Comparison of ENCODE assay signal across 1 cellular context in the genomic region with DNA sequence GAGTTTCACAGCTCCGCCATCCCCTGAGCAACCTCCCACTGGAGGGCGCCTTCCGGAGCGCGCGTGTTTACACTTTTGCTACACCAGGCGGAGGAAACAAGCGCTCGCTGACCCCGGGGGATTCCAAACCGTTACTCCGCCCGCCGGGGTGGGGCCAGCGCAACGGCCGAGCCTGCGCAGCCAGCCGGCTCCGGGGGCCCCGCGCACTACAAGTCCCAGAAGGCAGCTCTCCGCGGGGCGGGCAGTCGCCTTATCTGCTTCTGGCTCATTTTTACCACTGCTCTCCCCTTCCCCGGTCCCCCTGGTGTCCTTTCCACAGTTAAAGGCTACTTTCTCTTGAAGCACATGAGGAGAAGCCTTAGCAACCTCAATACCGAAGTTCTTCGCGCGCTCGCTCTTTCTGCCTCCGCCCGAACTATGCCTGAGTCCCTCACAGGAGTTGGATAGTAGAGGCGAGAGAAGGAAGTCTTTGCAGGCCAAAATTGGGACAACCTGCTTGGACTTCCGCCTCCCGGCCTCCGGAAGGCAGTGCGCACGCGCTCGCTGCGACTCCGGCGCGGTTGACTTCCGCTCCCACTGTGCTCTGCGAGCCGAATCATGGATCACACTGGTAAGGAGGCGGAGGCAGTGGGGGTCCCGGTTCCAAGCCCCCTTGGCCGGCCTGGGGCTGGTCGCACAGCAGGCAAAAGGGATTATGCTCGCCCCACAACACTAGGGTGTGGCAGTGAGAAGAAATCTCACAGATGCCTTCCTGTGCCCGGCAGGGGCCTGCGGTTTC.
TF ChIP-seq lines count a peak whose summit lies in the region.

A gene with protein sequence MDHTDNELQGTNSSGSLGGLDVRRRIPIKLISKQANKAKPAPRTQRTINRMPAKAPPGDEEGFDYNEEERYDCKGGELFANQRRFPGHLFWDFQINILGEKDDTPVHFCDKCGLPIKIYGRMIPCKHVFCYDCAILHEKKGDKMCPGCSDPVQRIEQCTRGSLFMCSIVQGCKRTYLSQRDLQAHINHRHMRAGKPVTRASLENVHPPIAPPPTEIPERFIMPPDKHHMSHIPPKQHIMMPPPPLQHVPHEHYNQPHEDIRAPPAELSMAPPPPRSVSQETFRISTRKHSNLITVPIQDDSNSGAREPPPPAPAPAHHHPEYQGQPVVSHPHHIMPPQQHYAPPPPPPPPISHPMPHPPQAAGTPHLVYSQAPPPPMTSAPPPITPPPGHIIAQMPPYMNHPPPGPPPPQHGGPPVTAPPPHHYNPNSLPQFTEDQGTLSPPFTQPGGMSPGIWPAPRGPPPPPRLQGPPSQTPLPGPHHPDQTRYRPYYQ (plus strand): TSS at position 576 of the 778 bp plus-strand sequence. CDS start 22 bp downstream, at position 598.

TF ChIP-seq in HepG2, 621 proteins besides CTCF, POLR2A, EP300 and RAD21 (continued from another document and continues in another):
- TF ChIP-seq, protein P1, sequence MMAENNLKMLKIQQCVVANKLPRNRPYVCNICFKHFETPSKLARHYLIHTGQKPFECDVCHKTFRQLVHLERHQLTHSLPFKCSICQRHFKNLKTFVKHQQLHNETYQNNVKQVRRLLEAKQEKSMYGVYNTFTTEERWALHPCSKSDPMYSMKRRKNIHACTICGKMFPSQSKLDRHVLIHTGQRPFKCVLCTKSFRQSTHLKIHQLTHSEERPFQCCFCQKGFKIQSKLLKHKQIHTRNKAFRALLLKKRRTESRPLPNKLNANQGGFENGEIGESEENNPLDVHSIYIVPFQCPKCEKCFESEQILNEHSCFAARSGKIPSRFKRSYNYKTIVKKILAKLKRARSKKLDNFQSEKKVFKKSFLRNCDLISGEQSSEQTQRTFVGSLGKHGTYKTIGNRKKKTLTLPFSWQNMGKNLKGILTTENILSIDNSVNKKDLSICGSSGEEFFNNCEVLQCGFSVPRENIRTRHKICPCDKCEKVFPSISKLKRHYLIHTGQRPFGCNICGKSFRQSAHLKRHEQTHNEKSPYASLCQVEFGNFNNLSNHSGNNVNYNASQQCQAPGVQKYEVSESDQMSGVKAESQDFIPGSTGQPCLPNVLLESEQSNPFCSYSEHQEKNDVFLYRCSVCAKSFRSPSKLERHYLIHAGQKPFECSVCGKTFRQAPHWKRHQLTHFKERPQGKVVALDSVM (CRISPR knock-in tag; IDR thresholded peaks at IDR 0.05) = no peak
- TF ChIP-seq HES4 (CRISPR knock-in tag; IDR thresholded peaks at IDR 0.05; ENCODE audit: borderline replicate concordance) (no peak), ZNF34 (CRISPR knock-in tag; IDR thresholded peaks at IDR 0.05; ENCODE audit: borderline replicate concordance) (peak; percentile 23; the same call in 1 of the 2 replicates), ATRX (CRISPR knock-in tag; IDR thresholded peaks at IDR 0.05; ENCODE audit: borderline replicate concordance) (no peak), ZBTB20 (CRISPR knock-in tag; IDR thresholded peaks at IDR 0.05; ENCODE audit: borderline replicate concordance, low read depth) (no peak; the same call in 1 of the 2 replicates), ZNF577 (CRISPR knock-in tag; IDR thresholded peaks at IDR 0.05; ENCODE audit: borderline replicate concordance, low read depth) (0 out of 2 replicates have a peak, but pooled peaks have one; percentile 40), THYN1 (CRISPR knock-in tag; IDR thresholded peaks at IDR 0.05; ENCODE audit: borderline replicate concordance, low read depth) (no peak), ZNF382 (CRISPR knock-in tag; IDR thresholded peaks at IDR 0.05; ENCODE audit: borderline replicate concordance) (no peak), ZKSCAN5 (CRISPR knock-in tag; IDR thresholded peaks at IDR 0.05) (no peak), EED (CRISPR knock-in tag; IDR thresholded peaks at IDR 0.05) (no peak), RBM22 (optimal IDR thresholded peaks at IDR 0.05; ENCODE audit: low read length) (no peak), HDAC1 (CRISPR knock-in tag; IDR thresholded peaks at IDR 0.05) (peak; percentile 69), ZNF775 (CRISPR knock-in tag; IDR thresholded peaks at IDR 0.05; ENCODE audit: borderline replicate concordance) (no peak), TBP (CRISPR knock-in tag; IDR thresholded peaks at IDR 0.05) (no peak), ZMYM2 (CRISPR knock-in tag; IDR thresholded peaks at IDR 0.05) (no peak), ZNF225 (CRISPR knock-in tag; IDR thresholded peaks at IDR 0.05) (no peak), NFE2L2 (IDR thresholded peaks at IDR 0.05; ENCODE audit: low read length) (no peak), ZNF570 (CRISPR knock-in tag; IDR thresholded peaks at IDR 0.05; ENCODE audit: borderline replicate concordance) (no peak), ZNF598 (CRISPR knock-in tag; IDR thresholded peaks at IDR 0.05; ENCODE audit: borderline replicate concordance) (no peak), ATAD3A (CRISPR knock-in tag; IDR thresholded peaks at IDR 0.05) (no peak), ZNF253 (CRISPR knock-in tag; IDR thresholded peaks at IDR 0.05; ENCODE audit: borderline replicate concordance) (no peak; the same call in 1 of the 2 replicates), ATM (IDR thresholded peaks at IDR 0.05; ENCODE audit: borderline replicate concordance) (no peak), ZNF816 (CRISPR knock-in tag; IDR thresholded peaks at IDR 0.05; ENCODE audit: borderline replicate concordance) (peak; percentile 75; the same call in 1 of the 2 replicates), CCAR2 (optimal IDR thresholded peaks at IDR 0.05; ENCODE audit: low read depth, low read length) (no peak), ZFAT (CRISPR knock-in tag; conservative IDR thresholded peaks at IDR 0.05) (no peak), MAFK (conservative IDR thresholded peaks at IDR 0.05 in 1 of 2, IDR thresholded peaks at IDR 0.05 in 1 of 2; ENCODE audit: low read length in 2 of 2) (no peak), FOSL2 (CRISPR knock-in tag; IDR thresholded peaks at IDR 0.05) (0 out of 2 replicates have a peak, but pooled peaks have one; percentile 39), ATF7-NPFF (CRISPR knock-in tag; IDR thresholded peaks at IDR 0.05; ENCODE audit: low read depth) (peak; percentile 63; the same call in 1 of the 2 replicates), ZNF12 (CRISPR knock-in tag; IDR thresholded peaks at IDR 0.05) (0 out of 2 replicates have a peak, but pooled peaks have one; percentile 14), TBX3 (IDR thresholded peaks at IDR 0.05; ENCODE audit: borderline replicate concordance) (no peak), PAX8 (CRISPR knock-in tag; IDR thresholded peaks at IDR 0.05; ENCODE audit: borderline replicate concordance) (no peak), KDM3A (CRISPR knock-in tag; IDR thresholded peaks at IDR 0.05; ENCODE audit: low read depth) (peak; percentile 89; the same call in 1 of the 2 replicates), IKZF1 (IDR thresholded peaks at IDR 0.05) (no peak)
- TF ChIP-seq, protein P2, sequence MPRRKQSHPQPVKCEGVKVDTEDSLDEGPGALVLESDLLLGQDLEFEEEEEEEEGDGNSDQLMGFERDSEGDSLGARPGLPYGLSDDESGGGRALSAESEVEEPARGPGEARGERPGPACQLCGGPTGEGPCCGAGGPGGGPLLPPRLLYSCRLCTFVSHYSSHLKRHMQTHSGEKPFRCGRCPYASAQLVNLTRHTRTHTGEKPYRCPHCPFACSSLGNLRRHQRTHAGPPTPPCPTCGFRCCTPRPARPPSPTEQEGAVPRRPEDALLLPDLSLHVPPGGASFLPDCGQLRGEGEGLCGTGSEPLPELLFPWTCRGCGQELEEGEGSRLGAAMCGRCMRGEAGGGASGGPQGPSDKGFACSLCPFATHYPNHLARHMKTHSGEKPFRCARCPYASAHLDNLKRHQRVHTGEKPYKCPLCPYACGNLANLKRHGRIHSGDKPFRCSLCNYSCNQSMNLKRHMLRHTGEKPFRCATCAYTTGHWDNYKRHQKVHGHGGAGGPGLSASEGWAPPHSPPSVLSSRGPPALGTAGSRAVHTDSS (CRISPR knock-in tag; conservative IDR thresholded peaks at IDR 0.05) = no peak; the same call in 1 of the 2 replicates
- TF ChIP-seq, protein P3, sequence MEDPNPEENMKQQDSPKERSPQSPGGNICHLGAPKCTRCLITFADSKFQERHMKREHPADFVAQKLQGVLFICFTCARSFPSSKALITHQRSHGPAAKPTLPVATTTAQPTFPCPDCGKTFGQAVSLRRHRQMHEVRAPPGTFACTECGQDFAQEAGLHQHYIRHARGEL (CRISPR knock-in tag; IDR thresholded peaks at IDR 0.05) = 0 out of 2 replicates have a peak, but pooled peaks have one; percentile 54
- TF ChIP-seq, protein P4, sequence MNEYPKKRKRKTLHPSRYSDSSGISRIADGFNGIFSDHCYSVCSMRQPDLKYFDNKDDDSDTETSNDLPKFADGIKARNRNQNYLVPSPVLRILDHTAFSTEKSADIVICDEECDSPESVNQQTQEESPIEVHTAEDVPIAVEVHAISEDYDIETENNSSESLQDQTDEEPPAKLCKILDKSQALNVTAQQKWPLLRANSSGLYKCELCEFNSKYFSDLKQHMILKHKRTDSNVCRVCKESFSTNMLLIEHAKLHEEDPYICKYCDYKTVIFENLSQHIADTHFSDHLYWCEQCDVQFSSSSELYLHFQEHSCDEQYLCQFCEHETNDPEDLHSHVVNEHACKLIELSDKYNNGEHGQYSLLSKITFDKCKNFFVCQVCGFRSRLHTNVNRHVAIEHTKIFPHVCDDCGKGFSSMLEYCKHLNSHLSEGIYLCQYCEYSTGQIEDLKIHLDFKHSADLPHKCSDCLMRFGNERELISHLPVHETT (CRISPR knock-in tag; conservative IDR thresholded peaks at IDR 0.05) = no peak
- TF ChIP-seq, protein P5, sequence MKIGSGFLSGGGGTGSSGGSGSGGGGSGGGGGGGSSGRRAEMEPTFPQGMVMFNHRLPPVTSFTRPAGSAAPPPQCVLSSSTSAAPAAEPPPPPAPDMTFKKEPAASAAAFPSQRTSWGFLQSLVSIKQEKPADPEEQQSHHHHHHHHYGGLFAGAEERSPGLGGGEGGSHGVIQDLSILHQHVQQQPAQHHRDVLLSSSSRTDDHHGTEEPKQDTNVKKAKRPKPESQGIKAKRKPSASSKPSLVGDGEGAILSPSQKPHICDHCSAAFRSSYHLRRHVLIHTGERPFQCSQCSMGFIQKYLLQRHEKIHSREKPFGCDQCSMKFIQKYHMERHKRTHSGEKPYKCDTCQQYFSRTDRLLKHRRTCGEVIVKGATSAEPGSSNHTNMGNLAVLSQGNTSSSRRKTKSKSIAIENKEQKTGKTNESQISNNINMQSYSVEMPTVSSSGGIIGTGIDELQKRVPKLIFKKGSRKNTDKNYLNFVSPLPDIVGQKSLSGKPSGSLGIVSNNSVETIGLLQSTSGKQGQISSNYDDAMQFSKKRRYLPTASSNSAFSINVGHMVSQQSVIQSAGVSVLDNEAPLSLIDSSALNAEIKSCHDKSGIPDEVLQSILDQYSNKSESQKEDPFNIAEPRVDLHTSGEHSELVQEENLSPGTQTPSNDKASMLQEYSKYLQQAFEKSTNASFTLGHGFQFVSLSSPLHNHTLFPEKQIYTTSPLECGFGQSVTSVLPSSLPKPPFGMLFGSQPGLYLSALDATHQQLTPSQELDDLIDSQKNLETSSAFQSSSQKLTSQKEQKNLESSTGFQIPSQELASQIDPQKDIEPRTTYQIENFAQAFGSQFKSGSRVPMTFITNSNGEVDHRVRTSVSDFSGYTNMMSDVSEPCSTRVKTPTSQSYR (CRISPR knock-in tag; IDR thresholded peaks at IDR 0.05; ENCODE audit: borderline replicate concordance) = no peak
- TF ChIP-seq, protein P6, sequence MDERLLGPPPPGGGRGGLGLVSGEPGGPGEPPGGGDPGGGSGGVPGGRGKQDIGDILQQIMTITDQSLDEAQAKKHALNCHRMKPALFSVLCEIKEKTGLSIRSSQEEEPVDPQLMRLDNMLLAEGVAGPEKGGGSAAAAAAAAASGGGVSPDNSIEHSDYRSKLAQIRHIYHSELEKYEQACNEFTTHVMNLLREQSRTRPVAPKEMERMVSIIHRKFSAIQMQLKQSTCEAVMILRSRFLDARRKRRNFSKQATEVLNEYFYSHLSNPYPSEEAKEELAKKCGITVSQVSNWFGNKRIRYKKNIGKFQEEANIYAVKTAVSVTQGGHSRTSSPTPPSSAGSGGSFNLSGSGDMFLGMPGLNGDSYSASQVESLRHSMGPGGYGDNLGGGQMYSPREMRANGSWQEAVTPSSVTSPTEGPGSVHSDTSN (CRISPR knock-in tag; IDR thresholded peaks at IDR 0.05) = no peak
- TF ChIP-seq, protein P7, sequence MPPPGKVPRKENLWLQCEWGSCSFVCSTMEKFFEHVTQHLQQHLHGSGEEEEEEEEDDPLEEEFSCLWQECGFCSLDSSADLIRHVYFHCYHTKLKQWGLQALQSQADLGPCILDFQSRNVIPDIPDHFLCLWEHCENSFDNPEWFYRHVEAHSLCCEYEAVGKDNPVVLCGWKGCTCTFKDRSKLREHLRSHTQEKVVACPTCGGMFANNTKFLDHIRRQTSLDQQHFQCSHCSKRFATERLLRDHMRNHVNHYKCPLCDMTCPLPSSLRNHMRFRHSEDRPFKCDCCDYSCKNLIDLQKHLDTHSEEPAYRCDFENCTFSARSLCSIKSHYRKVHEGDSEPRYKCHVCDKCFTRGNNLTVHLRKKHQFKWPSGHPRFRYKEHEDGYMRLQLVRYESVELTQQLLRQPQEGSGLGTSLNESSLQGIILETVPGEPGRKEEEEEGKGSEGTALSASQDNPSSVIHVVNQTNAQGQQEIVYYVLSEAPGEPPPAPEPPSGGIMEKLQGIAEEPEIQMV (CRISPR knock-in tag; IDR thresholded peaks at IDR 0.05; ENCODE audit: low read depth) = peak; percentile 77; the same call in 1 of the 2 replicates
- TF ChIP-seq, protein P8, sequence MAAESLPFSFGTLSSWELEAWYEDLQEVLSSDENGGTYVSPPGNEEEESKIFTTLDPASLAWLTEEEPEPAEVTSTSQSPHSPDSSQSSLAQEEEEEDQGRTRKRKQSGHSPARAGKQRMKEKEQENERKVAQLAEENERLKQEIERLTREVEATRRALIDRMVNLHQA (CRISPR knock-in tag; IDR thresholded peaks at IDR 0.05) = no peak
- TF ChIP-seq, protein P9, sequence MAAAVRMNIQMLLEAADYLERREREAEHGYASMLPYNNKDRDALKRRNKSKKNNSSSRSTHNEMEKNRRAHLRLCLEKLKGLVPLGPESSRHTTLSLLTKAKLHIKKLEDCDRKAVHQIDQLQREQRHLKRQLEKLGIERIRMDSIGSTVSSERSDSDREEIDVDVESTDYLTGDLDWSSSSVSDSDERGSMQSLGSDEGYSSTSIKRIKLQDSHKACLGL (CRISPR knock-in tag; IDR thresholded peaks at IDR 0.05) = no peak
- TF ChIP-seq, protein P10, sequence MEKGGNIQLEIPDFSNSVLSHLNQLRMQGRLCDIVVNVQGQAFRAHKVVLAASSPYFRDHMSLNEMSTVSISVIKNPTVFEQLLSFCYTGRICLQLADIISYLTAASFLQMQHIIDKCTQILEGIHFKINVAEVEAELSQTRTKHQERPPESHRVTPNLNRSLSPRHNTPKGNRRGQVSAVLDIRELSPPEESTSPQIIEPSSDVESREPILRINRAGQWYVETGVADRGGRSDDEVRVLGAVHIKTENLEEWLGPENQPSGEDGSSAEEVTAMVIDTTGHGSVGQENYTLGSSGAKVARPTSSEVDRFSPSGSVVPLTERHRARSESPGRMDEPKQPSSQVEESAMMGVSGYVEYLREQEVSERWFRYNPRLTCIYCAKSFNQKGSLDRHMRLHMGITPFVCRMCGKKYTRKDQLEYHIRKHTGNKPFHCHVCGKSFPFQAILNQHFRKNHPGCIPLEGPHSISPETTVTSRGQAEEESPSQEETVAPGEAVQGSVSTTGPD (CRISPR knock-in tag; IDR thresholded peaks at IDR 0.05) = no peak
- TF ChIP-seq, protein P11, sequence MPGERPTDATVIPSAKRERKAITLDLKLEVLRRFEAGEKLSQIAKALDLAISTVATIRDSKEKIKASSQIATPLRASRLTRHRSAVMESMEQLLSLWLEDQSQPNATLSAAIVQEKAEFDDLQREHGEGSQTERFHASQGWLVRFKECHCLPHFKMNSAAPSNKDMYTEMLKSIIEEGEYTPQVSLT (CRISPR knock-in tag; IDR thresholded peaks at IDR 0.05; ENCODE audit: borderline replicate concordance, low read depth) = 0 out of 2 replicates have a peak, but pooled peaks have one; percentile 26
